In the genomic region with DNA sequence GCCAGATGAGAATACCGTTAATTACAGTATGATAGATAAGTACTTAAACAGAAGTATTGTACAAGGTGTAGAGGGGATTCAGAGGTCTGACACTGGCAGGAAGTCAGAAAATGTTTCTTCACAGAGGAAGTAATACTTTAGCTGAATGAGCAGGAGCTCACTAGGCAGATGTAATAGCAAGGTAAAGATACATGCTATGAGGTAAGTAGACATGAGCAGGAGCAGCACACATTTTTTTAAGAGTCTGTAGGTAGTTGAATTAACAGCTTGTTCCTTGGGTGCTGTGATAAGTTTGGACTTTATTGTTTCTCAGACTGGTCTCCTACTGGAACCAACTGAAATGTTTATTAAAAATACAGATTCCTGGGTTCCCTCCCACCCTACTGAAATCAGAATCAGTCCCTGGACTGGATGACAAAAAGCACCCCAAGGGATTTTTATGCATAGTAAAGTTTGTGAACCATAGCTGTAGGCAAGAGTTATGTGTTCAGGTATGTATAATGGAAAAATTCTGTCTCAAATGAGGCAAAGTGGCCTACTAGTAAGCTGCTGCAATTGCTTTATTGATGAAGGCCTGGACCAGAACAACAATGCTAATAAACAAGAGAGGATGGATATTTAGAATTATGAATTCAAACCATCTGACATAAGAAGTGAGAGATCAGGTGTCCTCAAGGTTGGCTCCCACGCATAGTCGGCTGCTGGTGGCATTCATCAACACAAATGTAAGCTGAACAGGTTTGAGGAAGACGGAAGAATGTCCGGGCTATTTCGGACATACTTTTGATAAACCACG, we compare ENCODE assay signal across 8 cellular contexts. TPM values are rescaled to one million over a fixed set of nuclear protein-coding genes. Genes with fewer than 3 reads are reported as not detected.
DNase-seq lines count a peak whose midpoint lies in the region; ATAC-seq, FAIRE-seq and TF ChIP-seq lines count a peak whose summit lies in the region.

No MANE protein-coding gene starts in this region.

- peak overlapping the region; percentile 99 for H3K4me3 Mint-ChIP-seq in stimulated activated naive CD8-positive, alpha-beta T cell treated with anti-CD3 and anti-CD28 coated beads, Interleukin-15, Interleukin-2, amounts not matched to agents 100 ng/mL and 50 ng/mL, for 24 hours

- ATAC-seq in activated naive CD4-positive, alpha-beta T cell treated with anti-CD3 and anti-CD28 coated beads, Interleukin-2, amount 50 U/mL, for 72 hours = no peak
- ATAC-seq in HG03460 (IDR thresholded peaks at IDR 0.05; ENCODE audit: unreplicated experiment) (no peak), HG03520 (IDR thresholded peaks at IDR 0.05; ENCODE audit: unreplicated experiment) (no peak), GM18858 (IDR thresholded peaks at IDR 0.05; ENCODE audit: unreplicated experiment) (no peak)

- H3K27me3 ChIP-seq in BLaER1 = no peaks in the 10 kb centered on the region
- H3K27me3 ChIP-seq in HUES6 (ENCODE audit: control insufficient read depth, insufficient read depth, low read length) = no peaks in the 10 kb centered on the region
- no peaks in the 10 kb centered on the region for H3K27me3 ChIP-seq in keratinocyte (ENCODE audit: control insufficient read depth, extremely low read depth, insufficient read depth, low read length)

- H3K4me1 ChIP-seq in BLaER1 = peaks cover 47% of the 10 kb centered on the region
- H3K4me1 ChIP-seq in HUES6 (ENCODE audit: control insufficient read depth, insufficient read depth, low read length) = peaks cover 4% of the 10 kb centered on the region
- peaks cover 14% of the 10 kb centered on the region for H3K4me1 ChIP-seq in keratinocyte (ENCODE audit: control insufficient read depth, extremely low read depth, insufficient read depth, low read length)

- H3K9me3 ChIP-seq in BLaER1 = no peaks in the 10 kb centered on the region
- H3K9me3 ChIP-seq in HUES6 (ENCODE audit: control insufficient read depth, insufficient read depth, low read depth, low read length) = no peaks in the 10 kb centered on the region
- H3K9me3 ChIP-seq in keratinocyte (ENCODE audit: control insufficient read depth, low read depth, low read length) = no peaks in the 10 kb centered on the region

- no peaks in the 10 kb centered on the region for H4K20me1 ChIP-seq in BLaER1
- no peaks in the 10 kb centered on the region for H4K20me1 ChIP-seq in keratinocyte (ENCODE audit: control insufficient read depth, extremely low read depth, insufficient read depth, low read length)

- no peaks in the 10 kb centered on the region for H3K9me3 Mint-ChIP-seq in activated naive CD4-positive, alpha-beta T cell treated with anti-CD3 and anti-CD28 coated beads, Interleukin-2, amount 50 U/mL, for 72 hours
- no peaks in the 10 kb centered on the region for H3K9me3 Mint-ChIP-seq in stimulated activated naive CD8-positive, alpha-beta T cell treated with anti-CD3 and anti-CD28 coated beads, Interleukin-15, Interleukin-2, amounts not matched to agents 100 ng/mL and 50 ng/mL, for 24 hours

- H3K4me3 ChIP-seq in BLaER1 (peak overlapping the region; percentile 88), HUES6 (ENCODE audit: low read depth, low read length) (peak overlapping the region; percentile 82), keratinocyte (ENCODE audit: control insufficient read depth in 2 of 3, extremely low read depth in 1 of 3, insufficient read depth in 2 of 3, low read depth in 1 of 3, low read length in 3 of 3) (peak overlapping the region; percentile 66 to 84 (median 67))

- no peak for TF ChIP-seq CTCF in keratinocyte (optimal IDR thresholded peaks at IDR 0.05 in 1 of 3, IDR thresholded peaks at IDR 0.05 in 1 of 3, conservative IDR thresholded peaks at IDR 0.05 in 1 of 3; ENCODE audit: extremely low read depth in 1 of 3, insufficient read depth in 2 of 3, low read length in 3 of 3)

- no peaks in the 10 kb centered on the region for H3K27me3 Mint-ChIP-seq in stimulated activated naive CD8-positive, alpha-beta T cell treated with anti-CD3 and anti-CD28 coated beads, Interleukin-15, Interleukin-2, amounts not matched to agents 100 ng/mL and 50 ng/mL, for 24 hours

- H3K27ac Mint-ChIP-seq in activated naive CD4-positive, alpha-beta T cell treated with anti-CD3 and anti-CD28 coated beads, Interleukin-2, amount 50 U/mL, for 72 hours = peak overlapping the region; percentile 92 to 99
- peak overlapping the region; percentile 96 for H3K27ac Mint-ChIP-seq in stimulated activated naive CD8-positive, alpha-beta T cell treated with anti-CD3 and anti-CD28 coated beads, Interleukin-15, Interleukin-2, amounts not matched to agents 100 ng/mL and 50 ng/mL, for 24 hours

- H3K4me1 Mint-ChIP-seq in stimulated activated naive CD8-positive, alpha-beta T cell treated with anti-CD3 and anti-CD28 coated beads, Interleukin-15, Interleukin-2, amounts not matched to agents 100 ng/mL and 50 ng/mL, for 24 hours (ENCODE audit: low read depth) = peaks cover 61% of the 10 kb centered on the region

- no peaks in the 10 kb centered on the region for H3K9me1 ChIP-seq in keratinocyte (ENCODE audit: control insufficient read depth, extremely low read depth, insufficient read depth, low read length)

- H3K9ac ChIP-seq in BLaER1 (peak overlapping the region; percentile 86), HUES6 (ENCODE audit: low read length) (peak overlapping the region; percentile 72), keratinocyte (ENCODE audit: control insufficient read depth, extremely low read depth, insufficient read depth, low read length) (peak overlapping the region; percentile 82)

- no peak for DNase-seq in activated naive CD4-positive, alpha-beta T cell treated with anti-CD3 and anti-CD28 coated beads, Interleukin-2, amount 50 U/mL, for 72 hours (ENCODE audit: low spot score in 2 of 2)
- no peak for DNase-seq in keratinocyte (ENCODE audit: low read depth, low spot score)

- H3K79me2 ChIP-seq in keratinocyte (ENCODE audit: control insufficient read depth, insufficient read depth, low read length) = peaks cover 16% of the 10 kb centered on the region

- peaks cover 40 to 63% of the 10 kb centered on the region in 2 donors for H3K36me3 Mint-ChIP-seq in activated naive CD4-positive, alpha-beta T cell treated with anti-CD3 and anti-CD28 coated beads, Interleukin-2, amount 50 U/mL, for 72 hours
- H3K36me3 Mint-ChIP-seq in stimulated activated naive CD8-positive, alpha-beta T cell treated with anti-CD3 and anti-CD28 coated beads, Interleukin-15, Interleukin-2, amounts not matched to agents 100 ng/mL and 50 ng/mL, for 24 hours (ENCODE audit: low read depth) = peaks cover 54% of the 10 kb centered on the region

- peak overlapping the region; percentile 92 for H2AFZ ChIP-seq in keratinocyte (ENCODE audit: control insufficient read depth, low read length)

- H3K36me3 ChIP-seq in BLaER1 = peaks cover 60% of the 10 kb centered on the region
- H3K36me3 ChIP-seq in HUES6 (ENCODE audit: control insufficient read depth, insufficient read depth, low read length) = peaks cover 31% of the 10 kb centered on the region
- H3K36me3 ChIP-seq in keratinocyte (ENCODE audit: control insufficient read depth in 2 of 2, extremely low read depth in 1 of 2, insufficient read depth in 2 of 2, low read length in 2 of 2) = peaks cover 4 to 12% of the 10 kb centered on the region in 2 experiments

- dilution Hi-C loops in keratinocyte (cut with MboI; ENCODE audit: extremely low pct_ligation_motif_present, low sequenced_read_pairs) = no loop called here

- peak overlapping the region; percentile 83 for H3K27ac ChIP-seq in BLaER1
- no peak overlapping the region for H3K27ac ChIP-seq in HUES6 (ENCODE audit: low read depth, low read length)
- H3K27ac ChIP-seq in keratinocyte (ENCODE audit: control insufficient read depth, insufficient read depth, low read length) = peak overlapping the region; percentile 86

- FAIRE-seq in keratinocyte (lab: Jason Lieb, UNC) = no peak

- peak overlapping the region; percentile 83 for H3K4me2 ChIP-seq in BLaER1
- H3K4me2 ChIP-seq in keratinocyte (ENCODE audit: control insufficient read depth, extremely low read depth, insufficient read depth, low read depth, low read length) = peak overlapping the region; percentile 89

RNA-seq across cellular contexts. Expression of gene AP4B1, which starts 0.9 kb away (rescaled TPM):
- total RNA-seq in activated naive CD4-positive, alpha-beta T cell treated with anti-CD3 and anti-CD28 coated beads, Interleukin-2, amount 50 U/mL, for 72 hours = 10 to 100 TPM; 58.9 to 71.6 TPM
- polyA plus RNA-seq in keratinocyte = 11.6 to 16.9 TPM (median 16.5 TPM) in 3 replicates
- 11.1 TPM for polyA plus RNA-seq in keratinocyte (2011; ENCODE audit: low read depth)
- polyA plus RNA-seq in keratinocyte (2011; cell fraction: cytosol; rRNA removed) = 6.6 and 9.4 TPM in 2 replicates
- 31.4 and 37.8 TPM in 2 replicates for polyA plus RNA-seq in keratinocyte (2011; cell fraction: nucleus; rRNA removed)
- polyA plus RNA-seq in keratinocyte (2012; ENCODE audit: low replicate concordance) = 6.0 and 11.6 TPM in 2 replicates
- 8.7 to 20.2 TPM (median 15.6 TPM) in 3 replicates for polyA minus RNA-seq in keratinocyte
- polyA minus RNA-seq in keratinocyte (2011; cell fraction: cytosol; rRNA and poly(A)+ RNA removed) = 10.7 TPM
- polyA minus RNA-seq in keratinocyte (2011; cell fraction: nucleus; rRNA and poly(A)+ RNA removed) = 9.3 and 16.5 TPM in 2 replicates

RNA-seq across cellular contexts. Expression of gene DCLRE1B, which starts 1.4 kb away (rescaled TPM):
- total RNA-seq in activated naive CD4-positive, alpha-beta T cell treated with anti-CD3 and anti-CD28 coated beads, Interleukin-2, amount 50 U/mL, for 72 hours = 10 to 100 TPM; 15.9 to 21.8 TPM
- 4.8 to 6.4 TPM (median 5.4 TPM) in 3 replicates for polyA plus RNA-seq in keratinocyte
- polyA plus RNA-seq in keratinocyte (2011; ENCODE audit: low read depth) = 0.70 TPM
- 4.8 and 4.9 TPM in 2 replicates for polyA plus RNA-seq in keratinocyte (2011; cell fraction: cytosol; rRNA removed)
- 4.5 and 5.0 TPM in 2 replicates for polyA plus RNA-seq in keratinocyte (2011; cell fraction: nucleus; rRNA removed)
- 2.8 and 8.3 TPM in 2 replicates for polyA plus RNA-seq in keratinocyte (2012; ENCODE audit: low replicate concordance)
- polyA minus RNA-seq in keratinocyte = 5.8 to 11.7 TPM (median 6.4 TPM) in 3 replicates
- polyA minus RNA-seq in keratinocyte (2011; cell fraction: cytosol; rRNA and poly(A)+ RNA removed) = 2.9 TPM
- 3.1 and 4.3 TPM in 2 replicates for polyA minus RNA-seq in keratinocyte (2011; cell fraction: nucleus; rRNA and poly(A)+ RNA removed)

RNA-seq across cellular contexts. Expression of gene BCL2L15, which starts 16.3 kb away (rescaled TPM):
- 1 to 10 TPM; 1.1 to 1.3 TPM for total RNA-seq in activated naive CD4-positive, alpha-beta T cell treated with anti-CD3 and anti-CD28 coated beads, Interleukin-2, amount 50 U/mL, for 72 hours
- polyA plus RNA-seq in keratinocyte = 0.03 to 0.09 TPM (median 0.08 TPM) in 3 replicates
- not detected for polyA plus RNA-seq in keratinocyte (2011; ENCODE audit: low read depth)
- polyA plus RNA-seq in keratinocyte (2011; cell fraction: cytosol; rRNA removed) = 0.02 and 0.03 TPM in 2 replicates
- 0.15 and 0.17 TPM in 2 replicates for polyA plus RNA-seq in keratinocyte (2011; cell fraction: nucleus; rRNA removed)
- 0.16 TPM in 1 of 2 replicates, not detected in the other for polyA plus RNA-seq in keratinocyte (2012; ENCODE audit: low replicate concordance)
- 0.07 to 0.83 TPM in 2 of 3 replicates, not detected in the other for polyA minus RNA-seq in keratinocyte
- not detected for polyA minus RNA-seq in keratinocyte (2011; cell fraction: cytosol; rRNA and poly(A)+ RNA removed)
- polyA minus RNA-seq in keratinocyte (2011; cell fraction: nucleus; rRNA and poly(A)+ RNA removed) = not detected in 2 replicates

RNA-seq across cellular contexts. Expression of gene HIPK1, which starts 25.4 kb away (rescaled TPM):
- total RNA-seq in activated naive CD4-positive, alpha-beta T cell treated with anti-CD3 and anti-CD28 coated beads, Interleukin-2, amount 50 U/mL, for 72 hours = 10 to 100 TPM; 43.7 to 75.8 TPM
- 19.9 to 23.2 TPM (median 20.5 TPM) in 3 replicates for polyA plus RNA-seq in keratinocyte
- 8.8 TPM for polyA plus RNA-seq in keratinocyte (2011; ENCODE audit: low read depth)
- polyA plus RNA-seq in keratinocyte (2011; cell fraction: cytosol; rRNA removed) = 11.5 and 18.7 TPM in 2 replicates
- 26.4 and 27.5 TPM in 2 replicates for polyA plus RNA-seq in keratinocyte (2011; cell fraction: nucleus; rRNA removed)
- polyA plus RNA-seq in keratinocyte (2012; ENCODE audit: low replicate concordance) = 11.7 and 15.6 TPM in 2 replicates
- 75.4 to 91.2 TPM (median 87.3 TPM) in 3 replicates for polyA minus RNA-seq in keratinocyte
- 37.2 TPM for polyA minus RNA-seq in keratinocyte (2011; cell fraction: cytosol; rRNA and poly(A)+ RNA removed)
- 40.8 and 62.8 TPM in 2 replicates for polyA minus RNA-seq in keratinocyte (2011; cell fraction: nucleus; rRNA and poly(A)+ RNA removed)

RNA-seq across cellular contexts. Expression of gene PTPN22, which starts 32.2 kb away (rescaled TPM):
- 10 to 100 TPM; 54.4 to 55.3 TPM for total RNA-seq in activated naive CD4-positive, alpha-beta T cell treated with anti-CD3 and anti-CD28 coated beads, Interleukin-2, amount 50 U/mL, for 72 hours
- polyA plus RNA-seq in keratinocyte = 0.07 to 0.39 TPM (median 0.23 TPM) in 3 replicates
- not detected for polyA plus RNA-seq in keratinocyte (2011; ENCODE audit: low read depth)
- polyA plus RNA-seq in keratinocyte (2011; cell fraction: cytosol; rRNA removed) = 0.09 and 0.13 TPM in 2 replicates
- polyA plus RNA-seq in keratinocyte (2011; cell fraction: nucleus; rRNA removed) = 0.20 and 0.27 TPM in 2 replicates
- polyA plus RNA-seq in keratinocyte (2012; ENCODE audit: low replicate concordance) = 0.17 TPM in 1 of 2 replicates, not detected in the other
- polyA minus RNA-seq in keratinocyte = 0.26 to 0.43 TPM in 2 of 3 replicates, not detected in the other
- not detected for polyA minus RNA-seq in keratinocyte (2011; cell fraction: cytosol; rRNA and poly(A)+ RNA removed)
- polyA minus RNA-seq in keratinocyte (2011; cell fraction: nucleus; rRNA and poly(A)+ RNA removed) = 0.63 TPM in 1 of 2 replicates, not detected in the other
